Comparison of ENCODE assay signal across 19 cellular contexts in the genomic region with DNA sequence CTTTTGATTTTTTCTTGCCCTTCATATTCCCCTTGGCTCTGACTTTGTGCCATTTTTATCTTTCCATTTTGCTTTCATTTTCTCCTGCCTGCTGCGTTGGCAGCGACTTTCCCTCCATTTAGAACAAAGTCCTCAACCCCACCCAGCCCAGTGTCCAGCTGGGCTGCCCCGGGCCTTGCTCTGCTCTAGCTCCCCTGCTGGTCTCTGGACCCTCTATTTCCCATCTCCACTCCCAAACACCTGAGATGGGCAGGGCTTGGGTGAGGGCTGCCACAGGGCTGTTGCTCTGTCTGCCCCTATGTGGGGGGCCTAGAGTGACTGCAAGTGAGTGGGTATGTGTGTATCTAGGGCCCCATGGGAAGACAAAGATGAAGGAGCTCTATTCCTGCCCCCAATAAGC. TPM values are rescaled to one million over a fixed set of nuclear protein-coding genes. Genes with fewer than 3 reads are reported as not detected.
A peak's percentile ranks its signal among the peaks of the same experiment; 100 is the strongest.
DNase-seq lines count a peak whose midpoint lies in the region; ATAC-seq and TF ChIP-seq lines count a peak whose summit lies in the region.
"Had no signal": no experiment of that assay in that cellular context is flagged by ENCODE, and none has a peak within 500 bp of the region (broad histone marks: within the 10 kb centered on the region; RNA-seq: fewer than 3 reads in every experiment).

No MANE protein-coding gene starts in this region.

- TF ChIP-seq POLR2A in stomach (IDR thresholded peaks at IDR 0.05): no peak
- no peak for TF ChIP-seq POLR2A in spleen (IDR thresholded peaks at IDR 0.05)

- H3K27ac ChIP-seq in liver (ENCODE audit: low read depth in 1 of 2, low read length in 2 of 2) (peak overlapping the region; percentile 10 to 81), stomach (peak overlapping the region; percentile 53 to 81 (median 77)), spleen (peak overlapping the region in 1 of 8 donors; percentile 9)

- H3K4me1 ChIP-seq in liver (ENCODE audit: control insufficient read depth in 4 of 4, insufficient read depth in 4 of 4, low read length in 3 of 4) (peaks cover 13 to 46% (median 33%) of the 10 kb centered on the region in 4 donors), stomach (peaks cover 17 to 39% (median 32%) of the 10 kb centered on the region in 4 donors), spleen (peaks cover 4 to 25% (median 14%) of the 10 kb centered on the region in 6 donors)

- intact Hi-C loops in stomach (cut with DNase I; ENCODE audit: low total_unique reads) (no loop called here), spleen (cut with DNase I; ENCODE audit: low total_unique reads) (no loop called here)

- H3K27me3 ChIP-seq in liver (ENCODE audit: control insufficient read depth in 4 of 4, insufficient read depth in 4 of 4, low read length in 3 of 4) (no peaks in the 10 kb centered on the region), stomach (no peaks in the 10 kb centered on the region), spleen (replicated peaks in 1 of 7) (no peaks in the 10 kb centered on the region)

- H3K36me3 ChIP-seq in liver (ENCODE audit: control insufficient read depth in 4 of 4, insufficient read depth in 3 of 4, low read depth in 1 of 4, low read length in 3 of 4): no peaks in the 10 kb centered on the region
- H3K36me3 ChIP-seq in stomach: no peaks in the 10 kb centered on the region
- H3K36me3 ChIP-seq in spleen: no peaks in the 10 kb centered on the region

- H3K4me1 Mint-ChIP-seq in activated T-cell treated with anti-CD3 and anti-CD28 coated beads, Interleukin-2, amount 50 U/mL, for 72 hours (ENCODE audit: low read depth): peaks cover 10% of the 10 kb centered on the region
- H3K4me1 Mint-ChIP-seq in central memory CD8-positive, alpha-beta T cell: peaks cover 9% of the 10 kb centered on the region

- H3K27me3 Mint-ChIP-seq in activated T-cell treated with anti-CD3 and anti-CD28 coated beads, Interleukin-2, amount 50 U/mL, for 72 hours (ENCODE audit: low read depth): no peaks in the 10 kb centered on the region
- H3K27me3 Mint-ChIP-seq in central memory CD8-positive, alpha-beta T cell: peaks cover 8% of the 10 kb centered on the region

- no peak overlapping the region for H3K4me3 Mint-ChIP-seq in activated T-cell treated with anti-CD3 and anti-CD28 coated beads, Interleukin-2, amount 50 U/mL, for 72 hours
- no peak overlapping the region for H3K4me3 Mint-ChIP-seq in central memory CD8-positive, alpha-beta T cell
- H3K4me3 Mint-ChIP-seq: CD14-positive monocyte had no signal

- peak overlapping the region in 1 of 2 donors; percentile 42 for H3K9ac ChIP-seq in liver (ENCODE audit: low read depth in 1 of 2, low read length in 2 of 2)

- no peak for TF ChIP-seq CTCF in liver (IDR thresholded peaks at IDR 0.05; ENCODE audit: low read depth, low read length, missing input control)
- TF ChIP-seq CTCF in stomach (IDR thresholded peaks at IDR 0.05): no peak
- no peak for TF ChIP-seq CTCF in spleen (IDR thresholded peaks at IDR 0.05 in 8 of 11, conservative IDR thresholded peaks at IDR 0.05 in 3 of 11)

- no peak for ATAC-seq in activated T-cell treated with anti-CD3 and anti-CD28 coated beads, Interleukin-2, amount 50 U/mL, for 72 hours (replicated peaks in 1 of 2)
- ATAC-seq in central memory CD8-positive, alpha-beta T cell (replicated peaks; ENCODE audit: extremely low read depth, poor library complexity, severe bottlenecking): no peak
- ATAC-seq: GM12878 had no signal

- no peak for DNase-seq in activated T-cell treated with anti-CD3 and anti-CD28 coated beads, Interleukin-2, amount 50 U/mL, for 72 hours
- DNase-seq in activated T-cell treated with anti-CD3 and anti-CD28 coated beads for 4 hours (no peak), stomach (peak; percentile 50), spleen (no peak), GM19238 (ENCODE audit: insufficient read length, low spot score) (no peak), NCI-H524 treated with DMSO at 0.1 percent for 48 hours (lab: John Stamatoyannopoulos, UW) (no peak)
- no peak for DNase-seq in central memory CD8-positive, alpha-beta T cell (ENCODE audit: low spot score in 2 of 2)
- DNase-seq: 8988T, Caco-2, H7, Karpas-422, NCI-H1417 treated with DMSO at 0.1 percent for 48 hours, NCI-H2029, NCI-H2171 treated with DMSO at 0.1 percent for 48 hours, NCI-H510A had no signal

- no peaks in the 10 kb centered on the region for H3K9me3 Mint-ChIP-seq in activated T-cell treated with anti-CD3 and anti-CD28 coated beads, Interleukin-2, amount 50 U/mL, for 72 hours
- H3K9me3 Mint-ChIP-seq in central memory CD8-positive, alpha-beta T cell: no peaks in the 10 kb centered on the region

- no peak for TF ChIP-seq RAD21 in liver (IDR thresholded peaks at IDR 0.05)

- H3K36me3 Mint-ChIP-seq in activated T-cell treated with anti-CD3 and anti-CD28 coated beads, Interleukin-2, amount 50 U/mL, for 72 hours (ENCODE audit: insufficient read depth in 2 of 2): no peaks in the 10 kb centered on the region
- H3K36me3 Mint-ChIP-seq in central memory CD8-positive, alpha-beta T cell (ENCODE audit: insufficient read depth): peaks cover 2% of the 10 kb centered on the region

- WGBS in liver: 32% methylated on average over 3 of the region's 3 CpGs
- WGBS in stomach, 5 donors: 29 to 75% (median 47%) methylated on average over 3 of the region's 3 CpGs
- WGBS in spleen, 5 donors: 73 to 83% (median 80%) methylated on average over 3 of the region's 3 CpGs

- H3K9me3 ChIP-seq in liver (ENCODE audit: control insufficient read depth in 4 of 4, low read length in 3 of 4) (no peaks in the 10 kb centered on the region), stomach (no peaks in the 10 kb centered on the region), spleen (no peaks in the 10 kb centered on the region)
- H3K9me3 ChIP-seq: Caco-2 had no signal

- peak overlapping the region; percentile 6 for H3K27ac Mint-ChIP-seq in activated T-cell treated with anti-CD3 and anti-CD28 coated beads, Interleukin-2, amount 50 U/mL, for 72 hours
- H3K27ac Mint-ChIP-seq in central memory CD8-positive, alpha-beta T cell (ENCODE audit: low read depth): peak overlapping the region; percentile 49

- H3K4me3 ChIP-seq in liver (ENCODE audit: low read depth in 1 of 3, low read length in 3 of 3) (no peak overlapping the region), stomach (no peak overlapping the region), spleen (no peak overlapping the region)
- H3K4me3 ChIP-seq: GM12878 had no signal

- no peak for TF ChIP-seq EP300 in stomach (IDR thresholded peaks at IDR 0.05)

RNA-seq across cellular contexts. Expression of a gene that starts 7.3 kb away (rescaled TPM):
- total RNA-seq in activated T-cell treated with anti-CD3 and anti-CD28 coated beads, Interleukin-2, amount 50 U/mL, for 72 hours: 10 to 100 TPM; 40.8 to 42.1 TPM
- total RNA-seq in liver (10 to 100 TPM; 10.8 to 26.8 TPM), stomach (100 to 1,000 TPM in 4 of 5 donors, 10 to 100 TPM in 1; 56.2 to 335 (median 126) TPM), spleen (100 to 1,000 TPM in 2 of 7 donors, 10 to 100 TPM in 5; 70.8 to 205 (median 84.6) TPM)
- polyA plus RNA-seq in liver (10 to 100 TPM; 16.0 to 19.0 TPM), stomach (100 to 1,000 TPM; 149 to 267 (median 159) TPM), spleen (100 to 1,000 TPM in 2 of 3 donors, 10 to 100 TPM in 1; 76.4 to 313 (median 286) TPM)

RNA-seq across cellular contexts. Expression of a gene that starts 10.2 kb away (rescaled TPM):
- under 1 TPM in 1 of 2 donors, not detected in 1; 0.10 TPM for total RNA-seq in activated T-cell treated with anti-CD3 and anti-CD28 coated beads, Interleukin-2, amount 50 U/mL, for 72 hours
- total RNA-seq in liver: not detected
- polyA plus RNA-seq in liver: not detected
- total RNA-seq in stomach: under 1 TPM in 2 of 5 donors, not detected in 3; 0.18 to 0.89 TPM
- under 1 TPM in 1 of 3 donors, not detected in 2; 0.13 TPM for polyA plus RNA-seq in stomach
- not detected for total RNA-seq in spleen
- not detected for polyA plus RNA-seq in spleen
- total RNA-seq: Caco-2, GM12878, H7, OCI-LY7 had no signal
- polyA plus RNA-seq: CD14-positive monocyte, GM12878 had no signal

RNA-seq across cellular contexts. Expression of a gene that starts 10.2 kb away (rescaled TPM):
- 1 to 10 TPM; 1.1 to 1.4 TPM for total RNA-seq in activated T-cell treated with anti-CD3 and anti-CD28 coated beads, Interleukin-2, amount 50 U/mL, for 72 hours
- under 1 TPM in 1 of 2 donors, not detected in 1; 0.25 TPM for total RNA-seq in liver
- under 1 TPM; 0.27 to 0.53 TPM for polyA plus RNA-seq in liver
- total RNA-seq in stomach: 100 to 1,000 TPM in 1 of 5 donors, not detected in 4; 158 TPM
- polyA plus RNA-seq in stomach: 1 to 10 TPM; 1.6 to 6.6 (median 6.1) TPM
- 1 to 10 TPM in 2 of 7 donors, under 1 TPM in 4, not detected in 1; 0.54 to 4.1 (median 0.71) TPM for total RNA-seq in spleen
- 1 to 10 TPM; 1.0 to 2.1 (median 1.7) TPM for polyA plus RNA-seq in spleen
- polyA plus RNA-seq: CD14-positive monocyte had no signal

RNA-seq across cellular contexts. Expression of a gene that starts 19.7 kb away (rescaled TPM):
- 1 to 10 TPM; 3.4 to 4.0 TPM for total RNA-seq in activated T-cell treated with anti-CD3 and anti-CD28 coated beads, Interleukin-2, amount 50 U/mL, for 72 hours
- total RNA-seq in liver: 1 to 10 TPM; 1.8 to 2.9 TPM
- 1 to 10 TPM; 3.6 to 4.7 TPM for polyA plus RNA-seq in liver
- total RNA-seq in stomach: 1 to 10 TPM in 3 of 5 donors, not detected in 2; 3.5 to 9.9 (median 5.8) TPM
- 10 to 100 TPM in 1 of 3 donors, 1 to 10 TPM in 2; 4.3 to 13.2 (median 6.7) TPM for polyA plus RNA-seq in stomach
- 1 to 10 TPM; 4.6 to 7.7 (median 6.0) TPM for total RNA-seq in spleen
- polyA plus RNA-seq in spleen: 1 to 10 TPM; 7.3 to 9.5 (median 8.7) TPM

RNA-seq across cellular contexts. Expression of a gene that starts 34.8 kb away (rescaled TPM):
- 1 to 10 TPM; 4.1 to 4.7 TPM for total RNA-seq in activated T-cell treated with anti-CD3 and anti-CD28 coated beads, Interleukin-2, amount 50 U/mL, for 72 hours
- total RNA-seq in liver: under 1 TPM; 0.47 to 0.75 TPM
- 1 to 10 TPM; 1.4 to 3.7 TPM for polyA plus RNA-seq in liver
- not detected for total RNA-seq in stomach
- 1 to 10 TPM in 2 of 3 donors, under 1 TPM in 1; 0.76 to 4.9 (median 1.5) TPM for polyA plus RNA-seq in stomach
- 1 to 10 TPM in 6 of 7 donors, not detected in 1; 1.6 to 4.3 (median 2.4) TPM for total RNA-seq in spleen
- polyA plus RNA-seq in spleen: 1 to 10 TPM; 1.4 to 2.0 (median 1.7) TPM
